Comparison of ENCODE assay signal across 7 cellular contexts in genomic region chr12:46983959-46984833, GRCh38.
A peak's percentile ranks its signal among the peaks of the same experiment; 100 is the strongest.
DNase-seq lines count a peak whose midpoint lies in the region; TF ChIP-seq lines count a peak whose summit lies in the region.

No MANE protein-coding gene starts in this region.

- no peaks in the 10 kb centered on the region for H3K4me1 ChIP-seq in uterus

- TF ChIP-seq POLR2A in uterus (IDR thresholded peaks at IDR 0.05), result no peak

- H3K4me3 ChIP-seq in epithelial cell of esophagus (ENCODE audit: low read length), result no peak overlapping the region
- H3K4me3 ChIP-seq in uterus, result no peak overlapping the region

- peaks cover 70% of the 10 kb centered on the region for H3K4me1 Mint-ChIP-seq in HFFc6 (ENCODE audit: low read depth)

- H3K27me3 Mint-ChIP-seq in HFFc6 (ENCODE audit: insufficient read depth), result peaks cover 2% of the 10 kb centered on the region; the same call in 1 of the 2 replicates

- TF ChIP-seq CTCF in GM10266 (IDR thresholded peaks at IDR 0.05; ENCODE audit: control insufficient read depth, insufficient read depth, low read depth, missing control alignments) (peak; percentile 78), HFFc6 (IDR thresholded peaks at IDR 0.05) (peak; percentile 91), epithelial cell of esophagus (IDR thresholded peaks at IDR 0.05; ENCODE audit: insufficient read depth, low read depth, low read length, missing control alignments) (peak; percentile 92), uterus (IDR thresholded peaks at IDR 0.05) (peak; percentile 51 to 74 (median 58))

- H3K36me3 Mint-ChIP-seq in HFFc6 (ENCODE audit: low read depth), result peaks cover 15% of the 10 kb centered on the region

- H3K9me3 ChIP-seq in uterus, result no peaks in the 10 kb centered on the region

- DNase-seq in GM10266 (ENCODE audit: extremely low spot score) (peak; percentile 46), HFFc6 (peak; percentile 71), NCI-H2081 treated with DMSO at 0.1 percent for 48 hours (lab: John Stamatoyannopoulos, UW) (peak; percentile 6), epithelial cell of esophagus (ENCODE audit: low read depth) (peak; percentile 85), mucosa of gallbladder (ENCODE audit: low spot score) (peak; percentile 35), uterus (no peak)
- peak; percentile 10 to 22 for DNase-seq in activated CD4-positive, alpha-beta T cell treated with anti-CD3 and anti-CD28 coated beads for 4 hours

- intact Hi-C loops in uterus (cut with DNase I; ENCODE audit: low total_unique reads), result no loop called here

- H3K27me3 ChIP-seq in uterus, result no peaks in the 10 kb centered on the region

- H3K27ac Mint-ChIP-seq in HFFc6, result peak overlapping the region; percentile 68

- H3K9me3 Mint-ChIP-seq in HFFc6, result peaks cover 11% of the 10 kb centered on the region

- no peaks in the 10 kb centered on the region for H3K36me3 ChIP-seq in uterus

- no peak overlapping the region for H3K27ac ChIP-seq in uterus

- H3K4me3 Mint-ChIP-seq in HFFc6, result peak overlapping the region; percentile 57

Comparison
In these comparisons a context has a peak if more than half of its experiments do, and no peak if none do; other contexts are left out.
1. DNase-seq: peak in GM10266 (single experiment), HFFc6 (single experiment), NCI-H2081 treated with DMSO at 0.1 percent for 48 hours (single experiment), activated CD4-positive, alpha-beta T cell treated with anti-CD3 and anti-CD28 coated beads for 4 hours (2 of 2), epithelial cell of esophagus (single experiment) and mucosa of gallbladder (single experiment); none in uterus (0 of 2).
2. Peak in every context shown above with its lines, with median percentiles within 50 percentile points of each other: CTCF ChIP-seq.